In genomic region chr3:73036694-73037368, GRCh38 we compare ENCODE assay signal across 14 cellular contexts. TPM values are rescaled to one million over a fixed set of nuclear protein-coding genes. Genes with fewer than 3 reads are reported as not detected.
DNase-seq lines count a peak whose midpoint lies in the region; ATAC-seq and TF ChIP-seq lines count a peak whose summit lies in the region.
"Had no signal": no experiment of that assay in that cellular context is flagged by ENCODE, and none has a peak within 500 bp of the region (broad histone marks: within the 10 kb centered on the region; RNA-seq: fewer than 3 reads in every experiment).

No MANE protein-coding gene starts in this region.

- peak overlapping the region; percentile 39 for H3K4me3 ChIP-seq in CD4-positive, CD25-positive, alpha-beta regulatory T cell (ENCODE audit: low read depth, low read length)
- H3K4me3 ChIP-seq in HEK293 (ENCODE audit: low read depth, low read length) (no peak overlapping the region), ascending aorta (no peak overlapping the region)
- H3K4me3 ChIP-seq: heart right ventricle, lung, tibial nerve had no signal

- H3K27ac Mint-ChIP-seq in CD4-positive, CD25-positive, alpha-beta regulatory T cell, result no peak overlapping the region
- peak overlapping the region; percentile 35 for H3K27ac Mint-ChIP-seq in mesothelial cell of epicardium

- H3K9me3 ChIP-seq in CD4-positive, CD25-positive, alpha-beta regulatory T cell (ENCODE audit: control insufficient read depth in 2 of 2, low read length in 2 of 2), result no peaks in the 10 kb centered on the region
- H3K9me3 ChIP-seq in HEK293 (ENCODE audit: control insufficient read depth, insufficient read depth, low read depth, low read length) (no peaks in the 10 kb centered on the region), ascending aorta (no peaks in the 10 kb centered on the region)
- H3K9me3 ChIP-seq: heart right ventricle, tibial nerve had no signal

- intact Hi-C loops in ascending aorta (cut with DNase I), result no loop called here

- POLR2A ChIA-PET in HEK293 (lab: Yijun Ruan, JAX), result no interaction called here

- H3K4me3 Mint-ChIP-seq in CD4-positive, CD25-positive, alpha-beta regulatory T cell, result peak overlapping the region in 3 of 4 donors; percentile 1 to 60 (median 36)
- no peak overlapping the region for H3K4me3 Mint-ChIP-seq in mesothelial cell of epicardium

- no peaks in the 10 kb centered on the region for H3K27me3 ChIP-seq in CD4-positive, CD25-positive, alpha-beta regulatory T cell (ENCODE audit: control insufficient read depth, insufficient read depth, low read length)
- no peaks in the 10 kb centered on the region for H3K27me3 ChIP-seq in ascending aorta
- H3K27me3 ChIP-seq: heart right ventricle, tibial nerve had no signal

- peaks cover 53 to 94% (median 65%) of the 10 kb centered on the region in 4 donors for H3K4me1 Mint-ChIP-seq in CD4-positive, CD25-positive, alpha-beta regulatory T cell
- peaks cover 44% of the 10 kb centered on the region for H3K4me1 Mint-ChIP-seq in mesothelial cell of epicardium

- CTCF ChIA-PET in HEK293 (lab: Yijun Ruan, JAX), result interaction anchor here (0.6 kb wide), 2 partner anchors 547 to 1172 kb away, joined by 3 read pairs; no protein-coding TSS in a partner anchor

- peaks cover 37% of the 10 kb centered on the region for H3K4me1 ChIP-seq in CD4-positive, CD25-positive, alpha-beta regulatory T cell (ENCODE audit: control insufficient read depth, insufficient read depth, low read length, poor library complexity, severe bottlenecking)
- peaks cover 18% of the 10 kb centered on the region for H3K4me1 ChIP-seq in HEK293 (ENCODE audit: control insufficient read depth, insufficient read depth, low read length)
- peaks cover 0 to 33% of the 10 kb centered on the region in 2 donors for H3K4me1 ChIP-seq in ascending aorta

- no peak for ATAC-seq in CD4-positive, CD25-positive, alpha-beta regulatory T cell (ENCODE audit: low read depth in 2 of 2)
- no peak for ATAC-seq in HG02588 (IDR thresholded peaks at IDR 0.05; ENCODE audit: unreplicated experiment)

- H3K9me3 Mint-ChIP-seq in CD4-positive, CD25-positive, alpha-beta regulatory T cell, result peaks cover 0 to 2% (median 0%) of the 10 kb centered on the region in 7 donors
- no peaks in the 10 kb centered on the region for H3K9me3 Mint-ChIP-seq in mesothelial cell of epicardium

- H3K27ac ChIP-seq in CD4-positive, CD25-positive, alpha-beta regulatory T cell (ENCODE audit: insufficient read depth, low read length, poor library complexity, severe bottlenecking), result no peak overlapping the region
- H3K27ac ChIP-seq in HEK293 (ENCODE audit: extremely low read depth, low read depth, low read length) (no peak overlapping the region), ascending aorta (peak overlapping the region; percentile 73 to 74)
- H3K27ac ChIP-seq: HL-60, tibial nerve had no signal

- no peak for DNase-seq in CD4-positive, CD25-positive, alpha-beta regulatory T cell
- DNase-seq in ascending aorta (ENCODE audit: low spot score in 2 of 2) (no peak), mesothelial cell of epicardium (ENCODE audit: low spot score in 2 of 2, unreplicated experiment in 2 of 2) (no peak), NCI-H2029 treated with DMSO at 0.1 percent for 48 hours (lab: John Stamatoyannopoulos, UW) (no peak), DMS114 treated with DMSO at 0.1 percent for 48 hours (lab: John Stamatoyannopoulos, UW; ENCODE audit: unreplicated experiment) (no peak), NCI-H524 (lab: John Stamatoyannopoulos, UW) (no peak)
- DNase-seq: heart right ventricle, NCI-H146, NCI-H774 had no signal

- H3K27me3 Mint-ChIP-seq in CD4-positive, CD25-positive, alpha-beta regulatory T cell, result no peaks in the 10 kb centered on the region
- no peaks in the 10 kb centered on the region for H3K27me3 Mint-ChIP-seq in mesothelial cell of epicardium (ENCODE audit: low read depth)

- H3K36me3 Mint-ChIP-seq in CD4-positive, CD25-positive, alpha-beta regulatory T cell, result peaks cover 7% of the 10 kb centered on the region
- peaks cover 4% of the 10 kb centered on the region for H3K36me3 Mint-ChIP-seq in mesothelial cell of epicardium

- H3K36me3 ChIP-seq in CD4-positive, CD25-positive, alpha-beta regulatory T cell (ENCODE audit: control insufficient read depth, insufficient read depth, low read length), result no peaks in the 10 kb centered on the region
- H3K36me3 ChIP-seq in HEK293 (ENCODE audit: control insufficient read depth in 2 of 2, insufficient read depth in 1 of 2, low read length in 2 of 2) (no peaks in the 10 kb centered on the region), ascending aorta (no peaks in the 10 kb centered on the region)
- H3K36me3 ChIP-seq: heart right ventricle, tibial nerve had no signal

- TF ChIP-seq CTCF in HEK293 (tag by site-specific recombination; IDR thresholded peaks at IDR 0.05) (no peak), ascending aorta (IDR thresholded peaks at IDR 0.05) (no peak), mesothelial cell of epicardium (IDR thresholded peaks at IDR 0.05; ENCODE audit: unreplicated experiment) (no peak)

TF ChIP-seq in HEK293, 187 proteins besides CTCF, POLR2A, EP300 and RAD21:
- peak; percentile 13; the same call in 1 of the 2 replicates for TF ChIP-seq SP7 (tag by site-specific recombination; IDR thresholded peaks at IDR 0.05)
- TF ChIP-seq, protein P1, sequence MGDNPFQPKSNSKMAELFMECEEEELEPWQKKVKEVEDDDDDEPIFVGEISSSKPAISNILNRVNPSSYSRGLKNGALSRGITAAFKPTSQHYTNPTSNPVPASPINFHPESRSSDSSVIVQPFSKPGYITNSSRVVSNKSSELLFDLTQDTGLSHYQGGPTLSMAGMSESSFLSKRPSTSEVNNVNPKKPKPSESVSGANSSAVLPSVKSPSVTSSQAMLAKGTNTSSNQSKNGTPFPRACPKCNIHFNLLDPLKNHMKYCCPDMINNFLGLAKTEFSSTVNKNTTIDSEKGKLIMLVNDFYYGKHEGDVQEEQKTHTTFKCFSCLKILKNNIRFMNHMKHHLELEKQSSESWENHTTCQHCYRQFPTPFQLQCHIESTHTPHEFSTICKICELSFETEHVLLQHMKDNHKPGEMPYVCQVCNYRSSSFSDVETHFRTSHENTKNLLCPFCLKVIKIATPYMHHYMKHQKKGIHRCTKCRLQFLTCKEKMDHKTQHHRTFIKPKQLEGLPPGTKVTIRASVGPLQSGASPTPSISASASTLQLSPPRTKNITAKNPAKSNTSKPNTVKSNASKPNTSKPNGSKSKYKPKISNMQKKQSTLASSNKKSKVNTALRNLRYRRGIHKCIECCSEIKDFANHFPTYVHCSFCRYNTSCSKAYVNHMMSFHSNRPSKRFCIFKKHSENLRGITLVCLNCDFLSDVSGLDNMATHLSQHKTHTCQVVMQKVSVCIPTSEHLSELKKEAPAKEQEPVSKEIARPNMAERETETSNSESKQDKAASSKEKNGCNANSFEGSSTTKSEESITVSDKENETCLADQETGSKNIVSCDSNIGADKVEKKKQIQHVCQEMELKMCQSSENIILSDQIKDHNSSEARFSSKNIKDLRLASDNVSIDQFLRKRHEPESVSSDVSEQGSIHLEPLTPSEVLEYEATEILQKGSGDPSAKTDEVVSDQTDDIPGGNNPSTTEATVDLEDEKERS (tag by site-specific recombination; IDR thresholded peaks at IDR 0.05), result no peak
- TF ChIP-seq, protein P2, sequence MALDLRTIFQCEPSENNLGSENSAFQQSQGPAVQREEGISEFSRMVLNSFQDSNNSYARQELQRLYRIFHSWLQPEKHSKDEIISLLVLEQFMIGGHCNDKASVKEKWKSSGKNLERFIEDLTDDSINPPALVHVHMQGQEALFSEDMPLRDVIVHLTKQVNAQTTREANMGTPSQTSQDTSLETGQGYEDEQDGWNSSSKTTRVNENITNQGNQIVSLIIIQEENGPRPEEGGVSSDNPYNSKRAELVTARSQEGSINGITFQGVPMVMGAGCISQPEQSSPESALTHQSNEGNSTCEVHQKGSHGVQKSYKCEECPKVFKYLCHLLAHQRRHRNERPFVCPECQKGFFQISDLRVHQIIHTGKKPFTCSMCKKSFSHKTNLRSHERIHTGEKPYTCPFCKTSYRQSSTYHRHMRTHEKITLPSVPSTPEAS (tag by site-specific recombination; IDR thresholded peaks at IDR 0.05), result no peak
- TF ChIP-seq ZNF639 (tag by site-specific recombination; IDR thresholded peaks at IDR 0.05), result no peak
- no peak for TF ChIP-seq GLIS1 (tag by site-specific recombination; IDR thresholded peaks at IDR 0.05)
- no peak for TF ChIP-seq ZNF654 (tag by site-specific recombination; IDR thresholded peaks at IDR 0.05; ENCODE audit: low read depth)
- TF ChIP-seq ZBTB7A (tag by site-specific recombination; IDR thresholded peaks at IDR 0.05; ENCODE audit: low read depth), result no peak
- TF ChIP-seq ZNF707 (tag by site-specific recombination; IDR thresholded peaks at IDR 0.05), result no peak

RNA-seq across cellular contexts. Expression of gene EBLN2, which starts 24.6 kb away (rescaled TPM):
- 20.8 TPM for total RNA-seq in CD4-positive, CD25-positive, alpha-beta regulatory T cell
- 1 to 10 TPM in 3 of 4 donors, under 1 TPM in 1; 0.80 to 1.3 (median 1.1) TPM for polyA plus RNA-seq in CD4-positive, CD25-positive, alpha-beta regulatory T cell
- total RNA-seq in ascending aorta, result 0.53 TPM
- 10.5 to 11.3 TPM (median 10.7 TPM) in 3 replicates for total RNA-seq in mesothelial cell of epicardium

RNA-seq across cellular contexts. Expression of gene PPP4R2, which starts 40.2 kb away (rescaled TPM):
- 98.4 TPM for total RNA-seq in CD4-positive, CD25-positive, alpha-beta regulatory T cell
- 10 to 100 TPM; 39.1 to 65.6 (median 51.7) TPM for polyA plus RNA-seq in CD4-positive, CD25-positive, alpha-beta regulatory T cell
- total RNA-seq in ascending aorta (8.2 TPM), mesothelial cell of epicardium (111 to 117 TPM (median 116 TPM) in 3 replicates)

Comparison
In these comparisons a context has a peak if more than half of its experiments do, and no peak if none do; other contexts are left out.
1. H3K27ac ChIP-seq: peak in ascending aorta (2 of 2); none in CD4-positive, CD25-positive, alpha-beta regulatory T cell (single experiment) and HEK293 (single experiment).
2. RNA of gene PPP4R2, which starts 40.2 kb away (total RNA-seq): 111 to 117 TPM in mesothelial cell of epicardium and 98.4 TPM in CD4-positive, CD25-positive, alpha-beta regulatory T cell (single experiment); 8.2 TPM in ascending aorta (single experiment); every median in the first group is over 10 times any median in the second.